Comparison of ENCODE assay signal across 24 cellular contexts in genomic region chr16:27743963-27744362, GRCh38.
"Had no signal": no experiment of that assay in that cellular context is flagged by ENCODE, and none has a peak within 500 bp of the region (broad histone marks: within the 10 kb centered on the region; RNA-seq: fewer than 3 reads in every experiment).

No MANE protein-coding gene starts in this region.

- ATAC-seq: effector memory CD8-positive, alpha-beta T cell; esophagus mucosa; foreskin keratinocyte; gastrocnemius medialis; gastroesophageal sphincter; heart right ventricle had no signal

- H3K27me3 ChIP-seq: colonic mucosa, dorsolateral prefrontal cortex, esophagus muscularis mucosa, esophagus squamous epithelium, foreskin keratinocyte, gastrocnemius medialis, gastroesophageal sphincter, heart left ventricle, heart right ventricle had no signal

- H3K27ac ChIP-seq: colonic mucosa, coronary artery, epithelial cell of prostate, esophagus muscularis mucosa, foreskin keratinocyte, gastrocnemius medialis, gastroesophageal sphincter, heart left ventricle, heart right ventricle had no signal

- H3K4me3 ChIP-seq: colonic mucosa, coronary artery, dorsolateral prefrontal cortex, esophagus muscularis mucosa, esophagus squamous epithelium, gastrocnemius medialis, gastroesophageal sphincter, heart left ventricle, heart right ventricle had no signal

- H3K9me3 ChIP-seq: colonic mucosa, esophagus muscularis mucosa, esophagus squamous epithelium, gastrocnemius medialis, gastroesophageal sphincter, heart left ventricle, heart right ventricle had no signal

- H3K4me1 ChIP-seq: colonic mucosa, foreskin keratinocyte, gastrocnemius medialis had no signal

- DNase-seq: colonic mucosa; cortex of kidney; dermis blood vessel endothelial cell; dorsolateral prefrontal cortex; effector CD4-positive, alpha-beta T cell; effector CD8-positive, alpha-beta T cell; effector memory CD4-positive, alpha-beta T cell; effector memory CD8-positive, alpha-beta T cell; endodermal cell; erythroblast; esophagus squamous epithelium; foreskin fibroblast; foreskin keratinocyte; foreskin melanocyte; gastrocnemius medialis; glutamatergic neuron; head of caudate nucleus; heart left ventricle; heart right ventricle had no signal

- H3K36me3 ChIP-seq: colonic mucosa, gastrocnemius medialis had no signal
